24 cellular contexts compared by ENCODE assay signal in the genomic region with DNA sequence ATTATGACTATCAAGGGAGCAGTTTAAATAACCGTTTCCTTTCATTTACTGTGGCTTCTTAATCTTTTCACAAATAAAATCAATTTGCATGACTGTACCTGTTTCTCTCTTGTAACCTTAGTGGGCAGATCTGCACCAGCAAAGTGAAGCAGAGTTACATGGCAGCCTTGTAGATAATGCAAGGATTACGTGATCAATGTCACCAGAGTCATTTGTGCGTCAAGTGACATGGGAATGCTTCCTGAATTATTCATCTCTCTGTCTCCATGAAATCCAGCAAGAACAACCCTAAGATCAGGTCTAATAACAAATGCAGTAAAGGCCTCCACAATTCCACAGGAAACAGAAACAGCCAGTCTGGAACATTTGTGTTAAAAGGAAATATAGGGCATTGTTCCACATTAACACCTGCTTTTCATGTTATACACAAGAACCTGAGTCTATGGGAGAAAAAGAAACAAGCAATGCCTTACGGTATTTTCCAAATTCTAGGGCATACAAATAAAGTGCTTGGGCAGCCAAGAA. TPM values are rescaled to one million over a fixed set of nuclear protein-coding genes. Genes with fewer than 3 reads are reported as not detected.
DNase-seq lines count a peak whose midpoint lies in the region; ATAC-seq and TF ChIP-seq lines count a peak whose summit lies in the region.
"Had no signal": no experiment of that assay in that cellular context is flagged by ENCODE, and none has a peak within 500 bp of the region (broad histone marks: within the 10 kb centered on the region; RNA-seq: fewer than 3 reads in every experiment).

No MANE protein-coding gene starts in this region.

- no peak for DNase-seq in GM23338 (ENCODE audit: low spot score)
- DNase-seq in dermis blood vessel endothelial cell: peak; percentile 77
- DNase-seq in osteoblast (ENCODE audit: insufficient read length, low spot score, missing footprints): no peak
- DNase-seq in activated naive CD4-positive, alpha-beta T cell treated with anti-CD3 and anti-CD28 coated beads, Interleukin-2, amount 10 ng/mL, durations not matched to agents 7 days and 5 days: no peak
- DNase-seq in NCI-H1930 (lab: John Stamatoyannopoulos, UW): no peak
- DNase-seq: Calu3, DMS79 treated with DMSO at 0.1 percent for 48 hours, GF-D8, H7, HFFc6, IMR-90, KG1, MG63, NCI-H1105 treated with DMSO at 0.1 percent for 48 hours, NCI-H146, NCI-H2029, NCI-H446, NCI-H524 treated with DMSO at 0.1 percent for 48 hours, NCI-H774, SIG-M5 had no signal

- H3K79me2 ChIP-seq in GM23338 (replicated peaks; ENCODE audit: insufficient read depth): no peaks in the 10 kb centered on the region
- no peaks in the 10 kb centered on the region for H3K79me2 ChIP-seq in osteoblast (ENCODE audit: insufficient read depth, low read length)

- peak overlapping the region; percentile 29; the same call in 1 of the 2 replicates for H3K27ac Mint-ChIP-seq in GM23338
- no peak overlapping the region for H3K27ac Mint-ChIP-seq in activated naive CD4-positive, alpha-beta T cell treated with anti-CD3 and anti-CD28 coated beads, Interleukin-2, amount 10 ng/mL, durations not matched to agents 7 days and 5 days
- H3K27ac Mint-ChIP-seq: HFFc6 had no signal

- H2AFZ ChIP-seq in GM23338 (peak overlapping the region; percentile 98), osteoblast (ENCODE audit: low read length) (peak overlapping the region; percentile 28)

- ATAC-seq in GM23338: no peak
- no peak for ATAC-seq in HG02870 (IDR thresholded peaks at IDR 0.05; ENCODE audit: unreplicated experiment)

- H3K36me3 ChIP-seq in GM23338 (ENCODE audit: insufficient read depth) (no peaks in the 10 kb centered on the region), iPS-20b (ENCODE audit: insufficient read depth, low read depth, low read length) (no peaks in the 10 kb centered on the region), osteoblast (ENCODE audit: insufficient read depth, low read length) (no peaks in the 10 kb centered on the region)
- H3K36me3 ChIP-seq: MG63 had no signal

- H3K27me3 Mint-ChIP-seq in GM23338 (ENCODE audit: insufficient read depth, low read depth, poor library complexity): peaks cover 4% of the 10 kb centered on the region
- H3K27me3 Mint-ChIP-seq in activated naive CD4-positive, alpha-beta T cell treated with anti-CD3 and anti-CD28 coated beads, Interleukin-2, amount 10 ng/mL, durations not matched to agents 7 days and 5 days: peaks cover 20% of the 10 kb centered on the region

- no peaks in the 10 kb centered on the region for H3K27me3 ChIP-seq in GM23338 (ENCODE audit: insufficient read depth)
- no peaks in the 10 kb centered on the region for H3K27me3 ChIP-seq in iPS-20b (ENCODE audit: insufficient read depth, low read length)
- H3K27me3 ChIP-seq in osteoblast (ENCODE audit: insufficient read depth, low read length): no peaks in the 10 kb centered on the region

- 0 out of 2 replicates have a peak, but pooled peaks cover 2% of the 10 kb centered on the region for H3K9me2 ChIP-seq in GM23338 (ENCODE audit: insufficient read depth)

- H3K4me2 ChIP-seq in GM23338 (peak overlapping the region; percentile 65), osteoblast (ENCODE audit: insufficient read depth, low read length) (no peak overlapping the region)

- no peak overlapping the region for H3K4me3 ChIP-seq in GM23338
- no peak overlapping the region for H3K4me3 ChIP-seq in iPS-20b (ENCODE audit: low read length)
- H3K4me3 ChIP-seq in osteoblast (ENCODE audit: insufficient read depth, low read length): no peak overlapping the region
- H3K4me3 ChIP-seq: MG63 had no signal

- TF ChIP-seq CTCF in GM23338 (conservative IDR thresholded peaks at IDR 0.05; ENCODE audit: low read depth in 2 of 2) (no peak), osteoblast (IDR thresholded peaks at IDR 0.05; ENCODE audit: extremely low read depth, low read depth, low read length) (no peak)

- H4K20me1 ChIP-seq in GM23338 (replicated peaks; ENCODE audit: insufficient read depth) (no peaks in the 10 kb centered on the region), osteoblast (ENCODE audit: insufficient read depth, low read length) (no peaks in the 10 kb centered on the region)

- 0 out of 2 replicates have a peak overlapping the region, but pooled peaks have one; percentile 21 for H3K27ac ChIP-seq in GM23338 (ENCODE audit: low read depth)
- H3K27ac ChIP-seq in iPS-20b (ENCODE audit: low read length): no peak overlapping the region
- no peak overlapping the region for H3K27ac ChIP-seq in osteoblast (ENCODE audit: low read depth, low read length)

- H3K4me3 Mint-ChIP-seq in GM23338: no peak overlapping the region
- H3K4me3 Mint-ChIP-seq in activated naive CD4-positive, alpha-beta T cell treated with anti-CD3 and anti-CD28 coated beads, Interleukin-2, amount 10 ng/mL, durations not matched to agents 7 days and 5 days: no peak overlapping the region
- H3K4me3 Mint-ChIP-seq: HFFc6 had no signal

- H3K9ac ChIP-seq in iPS-20b (ENCODE audit: low read depth, low read length): 0 out of 2 replicates have a peak overlapping the region, but pooled peaks have one; percentile 10

- CTCF ChIA-PET in activated naive CD4-positive, alpha-beta T cell treated with anti-CD3 and anti-CD28 coated beads, Interleukin-2, amount 10 ng/mL, durations not matched to agents 7 days and 5 days (lab: Charles Lee): no interaction called here

- H3K9me3 Mint-ChIP-seq in GM23338: no peaks in the 10 kb centered on the region
- peaks cover under 1% of the 10 kb centered on the region for H3K9me3 Mint-ChIP-seq in activated naive CD4-positive, alpha-beta T cell treated with anti-CD3 and anti-CD28 coated beads, Interleukin-2, amount 10 ng/mL, durations not matched to agents 7 days and 5 days
- H3K9me3 Mint-ChIP-seq: HFFc6 had no signal

- peaks cover 15% of the 10 kb centered on the region for H3K4me1 ChIP-seq in GM23338 (ENCODE audit: insufficient read depth)
- H3K4me1 ChIP-seq in iPS-20b (ENCODE audit: insufficient read depth, low read length): peaks cover 5% of the 10 kb centered on the region; the same call in 1 of the 2 replicates
- no peaks in the 10 kb centered on the region for H3K4me1 ChIP-seq in osteoblast (ENCODE audit: insufficient read depth, low read length)

- peaks cover 10% of the 10 kb centered on the region for H3K4me1 Mint-ChIP-seq in GM23338
- peaks cover 34% of the 10 kb centered on the region for H3K4me1 Mint-ChIP-seq in activated naive CD4-positive, alpha-beta T cell treated with anti-CD3 and anti-CD28 coated beads, Interleukin-2, amount 10 ng/mL, durations not matched to agents 7 days and 5 days

- no peaks in the 10 kb centered on the region for H3F3A ChIP-seq in GM23338 (replicated peaks; ENCODE audit: low read depth)

- H3K9me3 ChIP-seq in iPS-20b (ENCODE audit: insufficient read depth, low read depth, low read length) (no peaks in the 10 kb centered on the region), osteoblast (ENCODE audit: low read depth, low read length) (no peaks in the 10 kb centered on the region)
- H3K9me3 ChIP-seq: MG63 had no signal

- no peaks in the 10 kb centered on the region for H3K36me3 Mint-ChIP-seq in GM23338 (ENCODE audit: low read depth)
- peaks cover 53% of the 10 kb centered on the region for H3K36me3 Mint-ChIP-seq in activated naive CD4-positive, alpha-beta T cell treated with anti-CD3 and anti-CD28 coated beads, Interleukin-2, amount 10 ng/mL, durations not matched to agents 7 days and 5 days

TF ChIP-seq in GM23338, 12 proteins besides CTCF, POLR2A, EP300 and RAD21 (continues in another document):
- no peak for TF ChIP-seq ZNF114 (CRISPR knock-in tag; IDR thresholded peaks at IDR 0.05)
- no peak for TF ChIP-seq EZH2phosphoT487 (IDR thresholded peaks at IDR 0.05; ENCODE audit: unreplicated experiment)
- TF ChIP-seq EZH2 (IDR thresholded peaks at IDR 0.05; ENCODE audit: low read depth, unreplicated experiment): no peak
- TF ChIP-seq JUNB (IDR thresholded peaks at IDR 0.05; ENCODE audit: unreplicated experiment): no peak
- TF ChIP-seq, protein P1, sequence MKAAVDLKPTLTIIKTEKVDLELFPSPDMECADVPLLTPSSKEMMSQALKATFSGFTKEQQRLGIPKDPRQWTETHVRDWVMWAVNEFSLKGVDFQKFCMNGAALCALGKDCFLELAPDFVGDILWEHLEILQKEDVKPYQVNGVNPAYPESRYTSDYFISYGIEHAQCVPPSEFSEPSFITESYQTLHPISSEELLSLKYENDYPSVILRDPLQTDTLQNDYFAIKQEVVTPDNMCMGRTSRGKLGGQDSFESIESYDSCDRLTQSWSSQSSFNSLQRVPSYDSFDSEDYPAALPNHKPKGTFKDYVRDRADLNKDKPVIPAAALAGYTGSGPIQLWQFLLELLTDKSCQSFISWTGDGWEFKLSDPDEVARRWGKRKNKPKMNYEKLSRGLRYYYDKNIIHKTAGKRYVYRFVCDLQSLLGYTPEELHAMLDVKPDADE (IDR thresholded peaks at IDR 0.05): no peak
- TF ChIP-seq CREB1 (CRISPR knock-in tag; IDR thresholded peaks at IDR 0.05; ENCODE audit: low read depth): no peak

RNA-seq across cellular contexts. Expression of a gene that starts 7.8 kb away (rescaled TPM):
- total RNA-seq in GM23338 (2014; rRNA removed; shearing (Covaris generic)): not detected in 2 replicates
- not detected in 2 replicates for polyA plus RNA-seq in GM23338 (2016; fragmentation: Nextera tagmentation; extraction: Ambion mirVana)
- not detected in 2 replicates for total RNA-seq in dermis blood vessel endothelial cell
- total RNA-seq in osteoblast: not detected in 2 replicates
- total RNA-seq: A172, Calu3, H7, HFFc6, IMR-90 had no signal
- polyA plus RNA-seq: BJ, IMR-90 had no signal

RNA-seq across cellular contexts. Expression of a gene that starts 49.8 kb away (rescaled TPM):
- total RNA-seq in GM23338 (2014; rRNA removed; shearing (Covaris generic)): 52.1 and 64.4 TPM in 2 replicates
- polyA plus RNA-seq in GM23338 (2016; fragmentation: Nextera tagmentation; extraction: Ambion mirVana): 59.1 and 66.1 TPM in 2 replicates
- total RNA-seq in dermis blood vessel endothelial cell (18.7 and 20.2 TPM in 2 replicates), osteoblast (143 and 158 TPM in 2 replicates)
